ENCODE assay signal across 2 cellular contexts in the genomic region with DNA sequence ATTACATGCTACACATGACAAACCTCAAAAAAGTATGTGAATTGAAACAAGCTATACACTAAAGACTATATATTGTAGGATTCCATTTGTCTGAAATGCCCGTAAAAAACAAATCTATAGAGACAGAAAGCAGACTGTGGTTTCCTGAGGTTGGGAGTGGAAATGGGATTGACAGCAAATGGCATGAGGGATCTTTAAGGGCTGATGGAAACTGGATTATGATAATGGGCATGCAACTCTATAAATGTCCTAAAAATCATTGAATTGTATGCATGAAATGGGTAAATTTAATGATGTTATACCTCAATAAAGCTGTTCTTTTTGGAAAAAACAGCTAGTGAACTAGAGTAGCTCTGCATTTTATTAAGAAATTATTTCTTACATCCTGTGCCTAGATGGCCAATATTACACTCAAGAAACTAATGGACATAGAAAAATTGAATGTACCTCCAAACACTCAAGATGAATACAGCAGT.
TF ChIP-seq lines count a peak whose summit lies in the region.

No MANE protein-coding gene starts in this region.

TF ChIP-seq in A549, 52 proteins besides CTCF, POLR2A, EP300 and RAD21:
- TF ChIP-seq NPAS2 (CRISPR knock-in tag; IDR thresholded peaks at IDR 0.05; ENCODE audit: borderline replicate concordance) (no peak), GATA3 (IDR thresholded peaks at IDR 0.05; ENCODE audit: borderline replicate concordance) (no peak)

TF ChIP-seq in HepG2, 621 proteins besides CTCF, POLR2A, EP300 and RAD21:
- TF ChIP-seq NFIC (IDR thresholded peaks at IDR 0.05; ENCODE audit: low read length) (no peak), BATF2 (CRISPR knock-in tag; IDR thresholded peaks at IDR 0.05) (0 out of 2 replicates have a peak, but pooled peaks have one; percentile 40), ONECUT2 (CRISPR knock-in tag; IDR thresholded peaks at IDR 0.05) (0 out of 2 replicates have a peak, but pooled peaks have one; percentile 18), SIX1 (CRISPR knock-in tag; IDR thresholded peaks at IDR 0.05; ENCODE audit: borderline replicate concordance) (no peak), ASH2L (IDR thresholded peaks at IDR 0.05; ENCODE audit: insufficient read length, low read depth, low read length) (peak; percentile 87), PRDM15 (CRISPR knock-in tag; IDR thresholded peaks at IDR 0.05) (0 out of 2 replicates have a peak, but pooled peaks have one; percentile 26), CBFB (CRISPR knock-in tag; IDR thresholded peaks at IDR 0.05) (0 out of 2 replicates have a peak, but pooled peaks have one; percentile 61), NBN (conservative IDR thresholded peaks at IDR 0.05) (no peak), SRY (CRISPR knock-in tag; IDR thresholded peaks at IDR 0.05) (no peak), ZMYM3 (CRISPR knock-in tag; IDR thresholded peaks at IDR 0.05) (no peak), PBX3 (CRISPR knock-in tag; IDR thresholded peaks at IDR 0.05; ENCODE audit: borderline replicate concordance) (0 out of 2 replicates have a peak, but pooled peaks have one; percentile 33), ZNF784 (CRISPR knock-in tag; IDR thresholded peaks at IDR 0.05; ENCODE audit: borderline replicate concordance) (0 out of 2 replicates have a peak, but pooled peaks have one; percentile 6), EHMT2 (IDR thresholded peaks at IDR 0.05; ENCODE audit: borderline replicate concordance, low read depth, low read length) (peak; percentile 81; the same call in 1 of the 2 replicates), SP1 (IDR thresholded peaks at IDR 0.05) (no peak), SP1 (CRISPR knock-in tag; IDR thresholded peaks at IDR 0.05) (no peak), PTBP1 (IDR thresholded peaks at IDR 0.05; ENCODE audit: low read depth, low read length, poor library complexity, severe bottlenecking) (no peak), ZNF230 (CRISPR knock-in tag; IDR thresholded peaks at IDR 0.05) (0 out of 2 replicates have a peak, but pooled peaks have one; percentile 5), MAZ (IDR thresholded peaks at IDR 0.05; ENCODE audit: borderline replicate concordance, low read depth, low read length) (no peak), MAZ (CRISPR knock-in tag; IDR thresholded peaks at IDR 0.05; ENCODE audit: low read depth) (no peak), ZBTB37 (CRISPR knock-in tag; IDR thresholded peaks at IDR 0.05) (no peak), PAWR (CRISPR knock-in tag; IDR thresholded peaks at IDR 0.05; ENCODE audit: borderline replicate concordance) (no peak), MTA3 (CRISPR knock-in tag; IDR thresholded peaks at IDR 0.05) (no peak), GLI4 (CRISPR knock-in tag; IDR thresholded peaks at IDR 0.05; ENCODE audit: borderline replicate concordance) (peak; percentile 42; the same call in 1 of the 2 replicates), ZNF34 (CRISPR knock-in tag; IDR thresholded peaks at IDR 0.05; ENCODE audit: borderline replicate concordance) (peak; percentile 36; the same call in 1 of the 2 replicates), TSC22D2 (CRISPR knock-in tag; IDR thresholded peaks at IDR 0.05; ENCODE audit: borderline replicate concordance) (no peak), CHD4 (IDR thresholded peaks at IDR 0.05; ENCODE audit: borderline replicate concordance, low read length) (peak; percentile 97; the same call in 1 of the 2 replicates), ZNF777 (CRISPR knock-in tag; IDR thresholded peaks at IDR 0.05) (0 out of 2 replicates have a peak, but pooled peaks have one; percentile 18), SNRNP70 (IDR thresholded peaks at IDR 0.05; ENCODE audit: low read depth, low read length) (no peak), ZSCAN22 (CRISPR knock-in tag; IDR thresholded peaks at IDR 0.05) (0 out of 2 replicates have a peak, but pooled peaks have one; percentile 50), ATM (IDR thresholded peaks at IDR 0.05; ENCODE audit: borderline replicate concordance) (no peak), SMAD9 (CRISPR knock-in tag; IDR thresholded peaks at IDR 0.05) (no peak), ZNF780A (CRISPR knock-in tag; IDR thresholded peaks at IDR 0.05) (peak; percentile 54; the same call in 1 of the 2 replicates), ZNF761 (CRISPR knock-in tag; conservative IDR thresholded peaks at IDR 0.05) (0 out of 2 replicates have a peak, but pooled peaks have one; percentile 12), SALL2 (CRISPR knock-in tag; IDR thresholded peaks at IDR 0.05) (no peak), ISX (CRISPR knock-in tag; conservative IDR thresholded peaks at IDR 0.05) (peak; percentile 60; the same call in 1 of the 2 replicates), ZBTB7A (CRISPR knock-in tag; IDR thresholded peaks at IDR 0.05) (no peak), KDM5A (IDR thresholded peaks at IDR 0.05; ENCODE audit: borderline replicate concordance, low read length) (peak; percentile 53; the same call in 1 of the 2 replicates), ZNF724P (CRISPR knock-in tag; IDR thresholded peaks at IDR 0.05; ENCODE audit: borderline replicate concordance) (no peak), GMEB2 (CRISPR knock-in tag; IDR thresholded peaks at IDR 0.05; ENCODE audit: low read depth) (0 out of 2 replicates have a peak, but pooled peaks have one; percentile 16), ZBTB1 (CRISPR knock-in tag; IDR thresholded peaks at IDR 0.05; ENCODE audit: borderline replicate concordance) (no peak), JUNB (CRISPR knock-in tag; IDR thresholded peaks at IDR 0.05; ENCODE audit: borderline replicate concordance) (peak; percentile 35; the same call in 1 of the 2 replicates), CHD2 (IDR thresholded peaks at IDR 0.05; ENCODE audit: low read depth, low read length) (no peak), XBP1 (CRISPR knock-in tag; IDR thresholded peaks at IDR 0.05) (0 out of 2 replicates have a peak, but pooled peaks have one; percentile 81), ZIK1 (CRISPR knock-in tag; IDR thresholded peaks at IDR 0.05; ENCODE audit: borderline replicate concordance, low read depth) (no peak)
- TF ChIP-seq, protein P1, sequence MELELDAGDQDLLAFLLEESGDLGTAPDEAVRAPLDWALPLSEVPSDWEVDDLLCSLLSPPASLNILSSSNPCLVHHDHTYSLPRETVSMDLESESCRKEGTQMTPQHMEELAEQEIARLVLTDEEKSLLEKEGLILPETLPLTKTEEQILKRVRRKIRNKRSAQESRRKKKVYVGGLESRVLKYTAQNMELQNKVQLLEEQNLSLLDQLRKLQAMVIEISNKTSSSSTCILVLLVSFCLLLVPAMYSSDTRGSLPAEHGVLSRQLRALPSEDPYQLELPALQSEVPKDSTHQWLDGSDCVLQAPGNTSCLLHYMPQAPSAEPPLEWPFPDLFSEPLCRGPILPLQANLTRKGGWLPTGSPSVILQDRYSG (CRISPR knock-in tag; IDR thresholded peaks at IDR 0.05) = peak; percentile 1; the same call in 1 of the 2 replicates
- TF ChIP-seq, protein P2, sequence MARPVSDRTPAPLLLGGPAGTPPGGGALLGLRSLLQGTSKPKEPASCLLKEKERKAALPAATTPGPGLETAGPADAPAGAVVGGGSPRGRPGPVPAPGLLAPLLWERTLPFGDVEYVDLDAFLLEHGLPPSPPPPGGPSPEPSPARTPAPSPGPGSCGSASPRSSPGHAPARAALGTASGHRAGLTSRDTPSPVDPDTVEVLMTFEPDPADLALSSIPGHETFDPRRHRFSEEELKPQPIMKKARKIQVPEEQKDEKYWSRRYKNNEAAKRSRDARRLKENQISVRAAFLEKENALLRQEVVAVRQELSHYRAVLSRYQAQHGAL (CRISPR knock-in tag; IDR thresholded peaks at IDR 0.05; ENCODE audit: not compliant biosample characterization) = peak; percentile 39
- TF ChIP-seq, protein P3, sequence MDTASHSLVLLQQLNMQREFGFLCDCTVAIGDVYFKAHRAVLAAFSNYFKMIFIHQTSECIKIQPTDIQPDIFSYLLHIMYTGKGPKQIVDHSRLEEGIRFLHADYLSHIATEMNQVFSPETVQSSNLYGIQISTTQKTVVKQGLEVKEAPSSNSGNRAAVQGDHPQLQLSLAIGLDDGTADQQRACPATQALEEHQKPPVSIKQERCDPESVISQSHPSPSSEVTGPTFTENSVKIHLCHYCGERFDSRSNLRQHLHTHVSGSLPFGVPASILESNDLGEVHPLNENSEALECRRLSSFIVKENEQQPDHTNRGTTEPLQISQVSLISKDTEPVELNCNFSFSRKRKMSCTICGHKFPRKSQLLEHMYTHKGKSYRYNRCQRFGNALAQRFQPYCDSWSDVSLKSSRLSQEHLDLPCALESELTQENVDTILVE (CRISPR knock-in tag; IDR thresholded peaks at IDR 0.05) = no peak
